In the genomic region with DNA sequence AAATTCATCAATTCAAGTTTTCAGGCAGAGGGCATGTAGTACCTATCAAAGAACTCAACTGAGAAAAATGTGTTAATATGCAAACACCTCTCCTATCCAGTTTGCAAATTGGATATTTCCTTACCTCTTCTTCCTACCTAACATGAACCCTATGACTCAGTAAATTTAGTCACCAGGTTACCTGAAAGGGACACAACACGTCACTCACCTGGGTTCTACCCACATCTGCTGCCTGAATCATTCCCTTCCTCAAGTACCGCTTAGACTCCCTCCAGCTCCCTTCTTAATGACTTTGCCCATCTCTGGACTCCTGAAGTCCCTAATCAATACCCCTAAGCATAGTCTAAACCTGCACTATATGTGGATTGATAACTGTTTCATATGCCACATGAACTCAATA, we compare ENCODE assay signal across 15 cellular contexts. TPM values are rescaled to one million over a fixed set of nuclear protein-coding genes. Genes with fewer than 3 reads are reported as not detected.
DNase-seq lines count a peak whose midpoint lies in the region; ATAC-seq and TF ChIP-seq lines count a peak whose summit lies in the region.
"Had no signal": no experiment of that assay in that cellular context is flagged by ENCODE, and none has a peak within 500 bp of the region (broad histone marks: within the 10 kb centered on the region; RNA-seq: fewer than 3 reads in every experiment).

No MANE protein-coding gene starts in this region.

- H3K9ac ChIP-seq in mammary epithelial cell (ENCODE audit: insufficient read depth, low read length): no peak overlapping the region

- no peaks in the 10 kb centered on the region for H4K20me1 ChIP-seq in mammary epithelial cell (ENCODE audit: insufficient read depth, low read length)

- no peaks in the 10 kb centered on the region for H3K36me3 ChIP-seq in mammary epithelial cell (ENCODE audit: insufficient read depth, low read length)

- H3K4me3 ChIP-seq in mammary epithelial cell (replicated peaks in 1 of 3; ENCODE audit: insufficient read depth in 1 of 3, low read depth in 2 of 3, low read length in 3 of 3): no peak overlapping the region

- DNase-seq in mammary epithelial cell (peak; percentile 81), MCF 10A (ENCODE audit: unreplicated experiment) (no peak), activated B cell treated with CpG ODN at 0.5 μM for 24 hours (no peak), putamen (ENCODE audit: low spot score) (no peak)
- DNase-seq in effector memory CD8-positive, alpha-beta T cell: no peak
- DNase-seq: activated CD4-positive, alpha-beta T cell treated with anti-CD3 and anti-CD28 coated beads, Interleukin-2, amount 50 U/mL, for 48 hours; cerebellar nuclear complex; NCI-H1436; NCI-H226; T-helper 9 cell had no signal

- POLR2A ChIA-PET in MCF 10A (lab: Yijun Ruan, JAX) (no interaction called here), activated B cell treated with CpG ODN at 0.5 μM for 24 hours (lab: Charles Lee) (interaction anchor here (0.7 to 9.0 kb wide), 2 partner anchors 7 to 1072 kb away, joined by 11 to 173 read pairs; partner anchors contain the start of gene ANKRD44)

- H3K27me3 Mint-ChIP-seq in MCF 10A (ENCODE audit: insufficient read depth, unreplicated experiment) (no peaks in the 10 kb centered on the region), activated B cell treated with CpG ODN at 0.5 μM for 24 hours (no peaks in the 10 kb centered on the region)
- no peaks in the 10 kb centered on the region for H3K27me3 Mint-ChIP-seq in effector memory CD8-positive, alpha-beta T cell
- H3K27me3 Mint-ChIP-seq in stimulated activated memory B cell treated with anti-CD40 and anti-IgM and Interleukin-4, amounts not matched to agents 10 μg/mL and 1 μg/mL and 100 μg/mL, for 72 hours: no peaks in the 10 kb centered on the region

- H3K27ac ChIP-seq in mammary epithelial cell (ENCODE audit: insufficient read depth, low read depth, low read length): no peak overlapping the region

- no peak overlapping the region for H3K27ac Mint-ChIP-seq in MCF 10A (ENCODE audit: low read depth, unreplicated experiment)
- H3K27ac Mint-ChIP-seq in activated B cell treated with CpG ODN at 0.5 μM for 24 hours: peak overlapping the region; percentile 96
- H3K27ac Mint-ChIP-seq in effector memory CD8-positive, alpha-beta T cell: peak overlapping the region; percentile 75 to 93
- peak overlapping the region; percentile 98 for H3K27ac Mint-ChIP-seq in stimulated activated memory B cell treated with anti-CD40 and anti-IgM and Interleukin-4, amounts not matched to agents 10 μg/mL and 1 μg/mL and 100 μg/mL, for 72 hours
- H3K27ac Mint-ChIP-seq: nephron had no signal

- H3K9me3 ChIP-seq in mammary epithelial cell (replicated peaks; ENCODE audit: insufficient read depth, low read length): no peaks in the 10 kb centered on the region

- no peaks in the 10 kb centered on the region for H3K79me2 ChIP-seq in mammary epithelial cell (ENCODE audit: insufficient read depth, low read length)

- TF ChIP-seq CTCF in mammary epithelial cell (conservative IDR thresholded peaks at IDR 0.05 in 1 of 2, IDR thresholded peaks at IDR 0.05 in 1 of 2; ENCODE audit: extremely low read depth in 1 of 2, insufficient read depth in 1 of 2, low read depth in 1 of 2, low read length in 2 of 2) (no peak), MCF 10A (IDR thresholded peaks at IDR 0.05; ENCODE audit: unreplicated experiment) (no peak), activated B cell treated with CpG ODN at 0.5 μM for 24 hours (IDR thresholded peaks at IDR 0.05) (no peak)

- CTCF ChIA-PET in mammary epithelial cell (lab: Charles Lee; ENCODE audit: low non-redundant PET): no interaction called here
- CTCF ChIA-PET in MCF 10A (lab: Yijun Ruan, JAX): interaction anchor here (0.5 to 0.6 kb wide), 2 partner anchors 11 to 127 kb away, joined by 3 read pairs; no protein-coding TSS in a partner anchor
- CTCF ChIA-PET in activated B cell treated with CpG ODN at 0.5 μM for 24 hours (lab: Charles Lee): interaction anchor here (2.4 kb wide), 1 partner anchor 108 kb away, joined by 10 read pairs; no protein-coding TSS in a partner anchor

- H3K36me3 Mint-ChIP-seq in MCF 10A (ENCODE audit: insufficient read depth, unreplicated experiment) (peaks cover 13% of the 10 kb centered on the region), activated B cell treated with CpG ODN at 0.5 μM for 24 hours (ENCODE audit: low read depth) (peaks cover 46% of the 10 kb centered on the region)
- H3K36me3 Mint-ChIP-seq in effector memory CD8-positive, alpha-beta T cell (ENCODE audit: insufficient read depth): peaks cover 39% of the 10 kb centered on the region
- H3K36me3 Mint-ChIP-seq in stimulated activated memory B cell treated with anti-CD40 and anti-IgM and Interleukin-4, amounts not matched to agents 10 μg/mL and 1 μg/mL and 100 μg/mL, for 72 hours: peaks cover 65% of the 10 kb centered on the region

- no peak overlapping the region for H3K4me3 Mint-ChIP-seq in MCF 10A (ENCODE audit: unreplicated experiment)
- H3K4me3 Mint-ChIP-seq in activated B cell treated with CpG ODN at 0.5 μM for 24 hours: peak overlapping the region; percentile 0
- peak overlapping the region; percentile 33 to 92 for H3K4me3 Mint-ChIP-seq in effector memory CD8-positive, alpha-beta T cell
- peak overlapping the region; percentile 24 for H3K4me3 Mint-ChIP-seq in stimulated activated memory B cell treated with anti-CD40 and anti-IgM and Interleukin-4, amounts not matched to agents 10 μg/mL and 1 μg/mL and 100 μg/mL, for 72 hours
- H3K4me3 Mint-ChIP-seq: nephron had no signal

- BruUV-seq in mammary epithelial cell (replicated peaks; lab: Mats Ljungman, UMichigan) (no TSS peak), MCF 10A (replicated peaks; lab: Mats Ljungman, UMichigan) (no TSS peak)

- in situ Hi-C loops in mammary epithelial cell (cut with MboI; ENCODE audit: low sequenced_read_pairs in 2 of 2): loop anchor here in 1 of 2 donors (25.0 kb wide), 1 partner anchor 188 kb away; no protein-coding TSS in a partner anchor

- no peaks in the 10 kb centered on the region for H3K27me3 ChIP-seq in mammary epithelial cell (ENCODE audit: insufficient read depth, low read length)

- intact Hi-C loops in mammary epithelial cell (cut with micrococcal nuclease) (no loop called here), MCF 10A (cut with micrococcal nuclease) (no loop called here), activated B cell treated with CpG ODN at 0.5 μM for 24 hours (cut with micrococcal nuclease) (no loop called here)

- no peak overlapping the region for H2AFZ ChIP-seq in mammary epithelial cell (ENCODE audit: low read depth, low read length)

- H3K9me3 Mint-ChIP-seq in MCF 10A (ENCODE audit: unreplicated experiment): no peaks in the 10 kb centered on the region
- H3K9me3 Mint-ChIP-seq in activated B cell treated with CpG ODN at 0.5 μM for 24 hours: peaks cover 3% of the 10 kb centered on the region
- no peaks in the 10 kb centered on the region for H3K9me3 Mint-ChIP-seq in effector memory CD8-positive, alpha-beta T cell
- peaks cover 3% of the 10 kb centered on the region for H3K9me3 Mint-ChIP-seq in stimulated activated memory B cell treated with anti-CD40 and anti-IgM and Interleukin-4, amounts not matched to agents 10 μg/mL and 1 μg/mL and 100 μg/mL, for 72 hours
- H3K9me3 Mint-ChIP-seq: nephron had no signal

- H3K4me1 ChIP-seq in mammary epithelial cell (ENCODE audit: insufficient read depth, low read length): no peaks in the 10 kb centered on the region

- no peak overlapping the region for H3K4me2 ChIP-seq in mammary epithelial cell (ENCODE audit: insufficient read depth, low read depth, low read length)

- dilution Hi-C loops in mammary epithelial cell (cut with HindIII; ENCODE audit: low sequenced_read_pairs): no loop called here

- H3K4me1 Mint-ChIP-seq in MCF 10A (ENCODE audit: insufficient read depth, unreplicated experiment) (no peaks in the 10 kb centered on the region), activated B cell treated with CpG ODN at 0.5 μM for 24 hours (peaks cover 96% of the 10 kb centered on the region)
- peaks cover 67 to 87% of the 10 kb centered on the region in 2 donors for H3K4me1 Mint-ChIP-seq in effector memory CD8-positive, alpha-beta T cell (ENCODE audit: low read depth in 2 of 2)
- peaks cover 93% of the 10 kb centered on the region for H3K4me1 Mint-ChIP-seq in stimulated activated memory B cell treated with anti-CD40 and anti-IgM and Interleukin-4, amounts not matched to agents 10 μg/mL and 1 μg/mL and 100 μg/mL, for 72 hours

- WGBS in mammary epithelial cell (ENCODE audit: low coverage, missing lambda C conversion rate): 25% methylated on average over 2 of the region's 2 CpGs

- ATAC-seq in activated B cell treated with CpG ODN at 0.5 μM for 24 hours (ENCODE audit: low read depth): no peak
- no peak for ATAC-seq in effector memory CD8-positive, alpha-beta T cell (replicated peaks)
- no peak for ATAC-seq in stimulated activated memory B cell treated with anti-CD40 and anti-IgM and Interleukin-4, amounts not matched to agents 10 μg/mL and 1 μg/mL and 100 μg/mL, for 72 hours
- no peak for ATAC-seq in GM18907 (IDR thresholded peaks at IDR 0.05; ENCODE audit: unreplicated experiment)
- no peak for ATAC-seq in GM21367 (IDR thresholded peaks at IDR 0.05; ENCODE audit: unreplicated experiment)
- ATAC-seq: Right ventricle myocardium inferior had no signal

RNA-seq across cellular contexts. Expression of gene ANKRD44, which starts 10.4 kb away (rescaled TPM):
- total RNA-seq in mammary epithelial cell (10 to 100 TPM in 1 of 2 donors, 1 to 10 TPM in 1; 4.0 to 10.2 TPM), MCF 10A (2022) (4.4 and 6.9 TPM in 2 replicates), activated B cell treated with CpG ODN at 0.5 μM for 24 hours (154 and 185 TPM in 2 replicates)
- 2.5 TPM for polyA plus RNA-seq in mammary epithelial cell
- polyA minus RNA-seq in mammary epithelial cell: 0.88 TPM

Comparison
In these comparisons a context has a peak if more than half of its experiments do, and no peak if none do; other contexts are left out.
1. RNA of gene ANKRD44, which starts 10.4 kb away (total RNA-seq): 154 to 185 TPM in activated B cell treated with CpG ODN at 0.5 μM for 24 hours; 4.0 to 10.2 TPM in mammary epithelial cell and 4.4 to 6.9 TPM in MCF 10A; every median in the first group is over 10 times any median in the second.